8 cellular contexts compared by ENCODE assay signal in the genomic region with DNA sequence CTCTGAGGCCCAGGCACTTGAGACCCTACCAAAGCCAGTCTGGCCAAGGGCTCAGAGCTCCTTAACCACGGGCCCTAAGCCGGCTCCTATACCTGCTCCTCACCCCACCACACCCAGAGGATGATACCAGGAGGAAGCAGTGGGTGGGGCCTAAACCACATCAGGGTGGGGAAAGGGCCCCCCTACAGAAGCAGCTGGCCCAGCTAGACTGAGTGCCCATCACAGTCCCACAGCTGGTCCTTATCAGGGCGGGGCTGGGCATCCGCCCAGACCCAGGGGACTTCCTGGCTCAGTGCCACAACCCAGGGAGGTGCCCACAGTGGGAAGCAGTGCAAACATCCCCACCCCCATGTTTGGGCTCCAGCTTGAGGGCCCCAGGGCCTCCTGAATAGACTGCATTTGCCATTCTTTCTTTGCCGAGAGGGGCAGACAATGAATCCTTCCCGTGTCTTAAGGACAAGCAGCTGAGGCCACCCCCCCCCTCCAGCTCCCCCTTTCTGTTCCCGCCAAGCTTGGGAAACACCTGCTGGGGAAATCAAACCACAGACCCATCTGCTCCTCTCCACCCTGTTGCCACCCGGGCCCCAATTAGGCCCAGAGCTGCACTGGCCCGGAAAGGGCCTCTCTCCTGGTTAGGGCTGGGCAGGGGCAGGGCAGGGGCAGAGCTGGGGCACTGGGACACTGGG. TPM values are rescaled to one million over a fixed set of nuclear protein-coding genes. Genes with fewer than 3 reads are reported as not detected.
DNase-seq lines count a peak whose midpoint lies in the region; TF ChIP-seq lines count a peak whose summit lies in the region.

No MANE protein-coding gene starts in this region.

- H3K27me3 Mint-ChIP-seq in type B pancreatic cell: no peaks in the 10 kb centered on the region

- POLR2A ChIA-PET in RWPE1 (lab: Yijun Ruan, JAX; ENCODE audit: low non-redundant PET): no interaction called here

- 51% methylated on average over 9 of the region's 9 CpGs for WGBS in prostate gland
- WGBS in sigmoid colon, 2 donors: 7 to 16% methylated on average over 9 of the region's 9 CpGs

- H3K4me3 ChIP-seq in KMS-11 (IDR thresholded peaks at IDR 0.05; ENCODE audit: insufficient read depth, low read depth, low read length): no peak overlapping the region
- H3K4me3 ChIP-seq in prostate gland: no peak overlapping the region
- no peak overlapping the region for H3K4me3 ChIP-seq in sigmoid colon

- H3K27ac Mint-ChIP-seq in type B pancreatic cell: no peak overlapping the region

- H3K4me1 Mint-ChIP-seq in type B pancreatic cell (ENCODE audit: unreplicated experiment): peaks cover 25% of the 10 kb centered on the region

- H3K79me2 ChIP-seq in KMS-11 (ENCODE audit: insufficient read depth, low read depth): peaks cover 73% of the 10 kb centered on the region

- no peaks in the 10 kb centered on the region for H3K9me3 Mint-ChIP-seq in type B pancreatic cell

- H3K27ac ChIP-seq in KMS-11 (peak overlapping the region; percentile 87), RWPE1 (peak overlapping the region; percentile 58), prostate gland (no peak overlapping the region), sigmoid colon (no peak overlapping the region)

- H3K4me1 ChIP-seq in KMS-11 (ENCODE audit: low read depth, poor library complexity, severe bottlenecking) (peaks cover 74% of the 10 kb centered on the region), prostate gland (replicated peaks) (no peaks in the 10 kb centered on the region), sigmoid colon (peaks cover 0 to 7% (median 2%) of the 10 kb centered on the region in 4 donors)

- H3K4me3 Mint-ChIP-seq in type B pancreatic cell: no peak overlapping the region

- H3K9ac ChIP-seq in KMS-11: peak overlapping the region; percentile 63; the same call in 1 of the 2 replicates

- H3K36me3 Mint-ChIP-seq in type B pancreatic cell: peaks cover 4% of the 10 kb centered on the region

- H3K9me3 ChIP-seq in prostate gland (no peaks in the 10 kb centered on the region), sigmoid colon (no peaks in the 10 kb centered on the region)

- no peaks in the 10 kb centered on the region for H4K20me1 ChIP-seq in KMS-11 (ENCODE audit: insufficient read depth)

- no peak overlapping the region for H2AFZ ChIP-seq in KMS-11 (ENCODE audit: low read depth)

- H3K27me3 ChIP-seq in KMS-11 (ENCODE audit: insufficient read depth, low read depth) (no peaks in the 10 kb centered on the region), prostate gland (replicated peaks; ENCODE audit: insufficient read depth) (no peaks in the 10 kb centered on the region), sigmoid colon (peaks cover 7 to 38% (median 8%) of the 10 kb centered on the region in 3 donors)

- no peak for TF ChIP-seq EP300 in sigmoid colon (IDR thresholded peaks at IDR 0.05)

- TF ChIP-seq CTCF in KMS-11 (conservative IDR thresholded peaks at IDR 0.05; ENCODE audit: low read depth, low read length): no peak
- TF ChIP-seq CTCF in RWPE1 (conservative IDR thresholded peaks at IDR 0.05; ENCODE audit: low read depth): no peak
- no peak for TF ChIP-seq CTCF in prostate gland (IDR thresholded peaks at IDR 0.05)
- no peak for TF ChIP-seq CTCF in type B pancreatic cell (conservative IDR thresholded peaks at IDR 0.05)
- TF ChIP-seq CTCF in sigmoid colon (IDR thresholded peaks at IDR 0.05): no peak

- intact Hi-C loops in prostate gland (cut with DNase I): no loop called here
- intact Hi-C loops in sigmoid colon (cut with DNase I): no loop called here

- CTCF ChIA-PET in RWPE1 (lab: Yijun Ruan, JAX): interaction anchor here (1.8 kb wide), 1 partner anchor 28 kb away, joined by 9 read pairs; no protein-coding TSS in a partner anchor

- H3K4me2 ChIP-seq in KMS-11: peak overlapping the region; percentile 98

- DNase-seq in COLO668 (lab: John Stamatoyannopoulos, UW; ENCODE audit: unreplicated experiment) (peak; percentile 99), RWPE1 (ENCODE audit: low spot score) (no peak), germinal center (ENCODE audit: low spot score) (peak; percentile 59), prostate gland (ENCODE audit: low spot score) (no peak), OCI-M2 (lab: John Stamatoyannopoulos, UW; ENCODE audit: unreplicated experiment) (no peak), type B pancreatic cell (ENCODE audit: extremely low spot score, unreplicated experiment) (no peak), sigmoid colon (no peak)

- H3K36me3 ChIP-seq in KMS-11 (ENCODE audit: insufficient read depth) (peaks cover 13% of the 10 kb centered on the region; the same call in 1 of the 2 replicates), prostate gland (no peaks in the 10 kb centered on the region), sigmoid colon (no peaks in the 10 kb centered on the region)

- TF ChIP-seq POLR2A in prostate gland (IDR thresholded peaks at IDR 0.05): no peak
- TF ChIP-seq POLR2A in sigmoid colon (IDR thresholded peaks at IDR 0.05): no peak

RNA-seq across cellular contexts. Expression of a gene that starts 6.2 kb away (rescaled TPM):
- total RNA-seq in prostate gland (1 to 10 TPM; 1.0 to 4.1 TPM), type B pancreatic cell (ENCODE audit: low replicate concordance) (8.4 and 9.4 TPM in 2 replicates), sigmoid colon (under 1 TPM in 2 of 4 donors, not detected in 2; 0.14 to 0.28 TPM)
- polyA plus RNA-seq in sigmoid colon: 10 to 100 TPM in 1 of 3 donors, 1 to 10 TPM in 2; 2.4 to 10.6 (median 6.0) TPM

RNA-seq across cellular contexts. Expression of a gene that starts 34.4 kb away (rescaled TPM):
- total RNA-seq in prostate gland (100 to 1,000 TPM; 151 to 184 TPM), type B pancreatic cell (ENCODE audit: low replicate concordance) (240 and 495 TPM in 2 replicates), sigmoid colon (100 to 1,000 TPM in 2 of 4 donors, 10 to 100 TPM in 2; 72.1 to 144 (median 92.6) TPM)
- 100 to 1,000 TPM; 114 to 232 (median 220) TPM for polyA plus RNA-seq in sigmoid colon

RNA-seq across cellular contexts. Expression of a gene that starts 40.9 kb away (rescaled TPM):
- total RNA-seq in prostate gland (10 to 100 TPM; 76.5 to 83.1 TPM), type B pancreatic cell (ENCODE audit: low replicate concordance) (41.9 and 65.7 TPM in 2 replicates), sigmoid colon (10 to 100 TPM; 22.5 to 51.0 (median 27.8) TPM)
- 10 to 100 TPM; 20.6 to 22.2 (median 21.0) TPM for polyA plus RNA-seq in sigmoid colon

Comparison
In these comparisons a context has a peak if more than half of its experiments do, and no peak if none do; other contexts are left out.
1. DNase-seq: peak in COLO668 (single experiment) and germinal center (single experiment); none in RWPE1 (single experiment), prostate gland (single experiment), OCI-M2 (single experiment), type B pancreatic cell (single experiment) and sigmoid colon (single experiment).
2. H3K27ac ChIP-seq: peak in KMS-11 (single experiment) and RWPE1 (single experiment); none in prostate gland (0 of 2) and sigmoid colon (0 of 4).